Comparison of ENCODE assay signal across 26 cellular contexts in genomic region chr4:107891299-107891698, GRCh38.
"Had no signal": no experiment of that assay in that cellular context is flagged by ENCODE, and none has a peak within 500 bp of the region (broad histone marks: within the 10 kb centered on the region; RNA-seq: fewer than 3 reads in every experiment).

No MANE protein-coding gene starts in this region.

- H3K27me3 Mint-ChIP-seq: dendritic cell treated with granulocyte-macrophage colony-stimulating factor and Interleukin-4, amounts not matched to agents 40 ng/mL and 50 ng/mL, for 4 days had no signal

- DNase-seq: effector CD8-positive, alpha-beta T cell; foreskin melanocyte; glutamatergic neuron; heart right ventricle; hippocampal formation; kidney; natural killer cell; occipital lobe; ovary; posterior cingulate gyrus; psoas muscle; right cardiac atrium; sigmoid colon; stimulated activated CD4-positive, alpha-beta T cell treated with anti-CD3 and anti-CD28 coated beads, Interleukin-2, amount 100 ng/mL, for 24 hours; stimulated activated CD4-positive, alpha-beta T cell treated with anti-CD3 and anti-CD28 coated beads, Interleukin-4, amount 100 ng/mL, for 24 hours; stimulated activated naive CD4-positive, alpha-beta T cell treated with Interleukin-2 at 50 U/mL for 16 hours; stomach; thyroid gland; trophoblast cell had no signal

- H3K4me1 Mint-ChIP-seq: memory B cell; natural killer cell; stimulated activated effector memory CD8-positive, alpha-beta T cell treated with anti-CD3 and anti-CD28 coated beads, Interleukin-12 subunit alpha, Interleukin-12 subunit beta, amount 100 ng/mL, for 72 hours had no signal

- H3K9me3 Mint-ChIP-seq: dendritic cell treated with granulocyte-macrophage colony-stimulating factor and Interleukin-4, amounts not matched to agents 40 ng/mL and 50 ng/mL, for 4 days; natural killer cell; stimulated activated effector memory CD8-positive, alpha-beta T cell treated with anti-CD3 and anti-CD28 coated beads, Interleukin-12 subunit alpha, Interleukin-12 subunit beta, amount 100 ng/mL, for 72 hours had no signal

- H3K4me3 ChIP-seq: esophagus muscularis mucosa, heart right ventricle, lung, ovary, psoas muscle, sigmoid colon, stomach, thyroid gland, vagina had no signal

- H3K27ac ChIP-seq: esophagus muscularis mucosa, heart right ventricle, ovary, psoas muscle, sigmoid colon, stomach, thyroid gland, vagina had no signal

- H3K9me3 ChIP-seq: esophagus muscularis mucosa, ovary, sigmoid colon, thyroid gland, vagina had no signal

- H3K36me3 Mint-ChIP-seq: memory B cell; natural killer cell; stimulated activated effector memory CD8-positive, alpha-beta T cell treated with anti-CD3 and anti-CD28 coated beads, Interleukin-12 subunit alpha, Interleukin-12 subunit beta, amount 100 ng/mL, for 72 hours had no signal

- H3K27ac Mint-ChIP-seq: dendritic cell treated with granulocyte-macrophage colony-stimulating factor and Interleukin-4, amounts not matched to agents 40 ng/mL and 50 ng/mL, for 4 days; memory B cell; natural killer cell; stimulated activated effector memory CD8-positive, alpha-beta T cell treated with anti-CD3 and anti-CD28 coated beads, Interleukin-12 subunit alpha, Interleukin-12 subunit beta, amount 100 ng/mL, for 72 hours had no signal

- H3K27me3 ChIP-seq: esophagus muscularis mucosa, heart right ventricle, ovary, sigmoid colon, stomach, thyroid gland, vagina had no signal

- H3K4me3 Mint-ChIP-seq: dendritic cell treated with granulocyte-macrophage colony-stimulating factor and Interleukin-4, amounts not matched to agents 40 ng/mL and 50 ng/mL, for 4 days; memory B cell; natural killer cell; stimulated activated effector memory CD8-positive, alpha-beta T cell treated with anti-CD3 and anti-CD28 coated beads, Interleukin-12 subunit alpha, Interleukin-12 subunit beta, amount 100 ng/mL, for 72 hours had no signal

- H3K36me3 ChIP-seq: esophagus muscularis mucosa, ovary, sigmoid colon, stomach, thyroid gland, vagina had no signal

- ATAC-seq: heart right ventricle; left lobe of liver; natural killer cell; psoas muscle; right cardiac atrium; stimulated activated effector memory CD8-positive, alpha-beta T cell treated with anti-CD3 and anti-CD28 coated beads, Interleukin-12 subunit alpha, Interleukin-12 subunit beta, amount 100 ng/mL, for 72 hours had no signal
